Comparison of ENCODE assay signal across 27 cellular contexts in the genomic region with DNA sequence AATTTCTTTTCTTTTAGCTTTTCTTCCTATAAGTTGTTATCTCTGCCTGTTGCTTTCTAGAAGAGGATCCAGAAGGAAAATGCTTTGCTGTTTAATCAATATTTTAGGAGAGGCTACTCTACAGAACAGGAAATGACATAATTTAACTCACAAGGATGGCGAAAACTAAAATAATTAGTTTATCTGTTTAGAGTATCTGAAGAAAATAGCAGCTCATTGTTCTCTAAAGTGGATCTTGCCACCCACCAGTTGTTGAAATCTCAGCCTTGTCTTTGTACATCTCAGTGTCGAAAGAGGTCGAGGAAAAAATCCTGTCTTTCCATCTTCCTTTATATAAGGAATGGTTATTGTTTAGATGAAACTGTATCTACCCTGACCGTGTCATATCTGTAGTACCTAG.
DNase-seq lines count a peak whose midpoint lies in the region; ATAC-seq and TF ChIP-seq lines count a peak whose summit lies in the region.
"Had no signal": no experiment of that assay in that cellular context is flagged by ENCODE, and none has a peak within 500 bp of the region (broad histone marks: within the 10 kb centered on the region; RNA-seq: fewer than 3 reads in every experiment).

No MANE protein-coding gene starts in this region.

- intact Hi-C loops in CD4-positive, alpha-beta memory T cell (cut with micrococcal nuclease): no loop called here
- intact Hi-C loops in naive thymus-derived CD4-positive, alpha-beta T cell (cut with micrococcal nuclease): no loop called here

- no peaks in the 10 kb centered on the region for H3K9me3 ChIP-seq in CD4-positive, alpha-beta memory T cell (ENCODE audit: control insufficient read depth in 1 of 2, low read length in 2 of 2)
- H3K9me3 ChIP-seq in naive thymus-derived CD4-positive, alpha-beta T cell (ENCODE audit: control insufficient read depth in 2 of 3, low read length in 3 of 3): no peaks in the 10 kb centered on the region
- H3K9me3 ChIP-seq: psoas muscle, sigmoid colon, SJSA1 had no signal

- H3K27ac ChIP-seq in CD4-positive, alpha-beta memory T cell (ENCODE audit: low read depth, low read length): no peak overlapping the region
- H3K27ac ChIP-seq in VCaP: peak overlapping the region; percentile 67; the same call in 1 of the 2 replicates
- H3K27ac ChIP-seq in naive thymus-derived CD4-positive, alpha-beta T cell (ENCODE audit: low read depth, low read length): no peak overlapping the region
- H3K27ac ChIP-seq: BLaER1 treated with 17β-estradiol and CSF1 and Interleukin-3, amounts not matched to agents 10 nM and 100 nM; psoas muscle; RWPE1; sigmoid colon; SJSA1 had no signal

- H3K9me3 Mint-ChIP-seq in CD4-positive, alpha-beta memory T cell: peaks cover 0 to 2% (median 0%) of the 10 kb centered on the region in 8 donors
- peaks cover 0 to 4% (median 0%) of the 10 kb centered on the region in 11 donors for H3K9me3 Mint-ChIP-seq in naive thymus-derived CD4-positive, alpha-beta T cell
- no peaks in the 10 kb centered on the region for H3K9me3 Mint-ChIP-seq in WTC11
- H3K9me3 Mint-ChIP-seq: GM23338 had no signal

- DNase-seq in CD1c-positive myeloid dendritic cell (ENCODE audit: extremely low spot score) (peak; percentile 25), kidney tubule cell (ENCODE audit: low spot score) (no peak), WTC11 (ENCODE audit: low spot score) (no peak)
- no peak for DNase-seq in CD4-positive, alpha-beta memory T cell
- no peak for DNase-seq in naive thymus-derived CD4-positive, alpha-beta T cell
- no peak for DNase-seq in effector CD8-positive, alpha-beta T cell (lab: John Stamatoyannopoulos, UW)
- DNase-seq: activated CD4-positive, alpha-beta T cell treated with anti-CD3 and anti-CD28 coated beads, Interleukin-2, amount 50 U/mL, for 48 hours; activated naive CD4-positive, alpha-beta T cell treated with anti-CD3 and anti-CD28 coated beads, Interleukin-2, amount 10 ng/mL, durations not matched to agents 7 days and 5 days; anterior cingulate cortex; DMS79 treated with DMSO at 0.1 percent for 48 hours; effector memory CD4-positive, alpha-beta T cell; GDM1; IMR-90; left ventricle myocardium superior; NCI-H146; psoas muscle; sigmoid colon; stimulated activated CD4-positive, alpha-beta T cell treated with anti-CD3 and anti-CD28 coated beads, Interleukin-12 subunit alpha, Interleukin-12 subunit beta, amount 100 ng/mL, for 4 hours; stimulated activated CD4-positive, alpha-beta T cell treated with anti-CD3 and anti-CD28 coated beads, Interleukin-4, amount 100 ng/mL, for 24 hours; substantia nigra; trophoblast cell had no signal

- H3K36me3 Mint-ChIP-seq in CD4-positive, alpha-beta memory T cell: peaks cover 5 to 10% of the 10 kb centered on the region in 2 donors
- H3K36me3 Mint-ChIP-seq in naive thymus-derived CD4-positive, alpha-beta T cell: peaks cover 0 to 18% (median 1%) of the 10 kb centered on the region in 5 donors
- no peaks in the 10 kb centered on the region for H3K36me3 Mint-ChIP-seq in WTC11

- no peak overlapping the region for H3K4me3 Mint-ChIP-seq in CD4-positive, alpha-beta memory T cell
- H3K4me3 Mint-ChIP-seq in naive thymus-derived CD4-positive, alpha-beta T cell: peak overlapping the region in 6 of 10 donors; percentile 3 to 63 (median 20)
- no peak overlapping the region for H3K4me3 Mint-ChIP-seq in WTC11
- H3K4me3 Mint-ChIP-seq: activated naive CD4-positive, alpha-beta T cell treated with anti-CD3 and anti-CD28 coated beads, Interleukin-2, amount 10 ng/mL, durations not matched to agents 7 days and 5 days; GM23338 had no signal

- TF ChIP-seq CTCF in VCaP (conservative IDR thresholded peaks at IDR 0.05) (no peak), WTC11 (IDR thresholded peaks at IDR 0.05) (no peak)

- POLR2A ChIA-PET in CD4-positive, alpha-beta memory T cell (lab: Charles Lee; ENCODE audit: partially characterized antibody): interaction anchor here (0.6 to 1.7 kb wide), 2 partner anchors 10 to 150 kb away, joined by 3 to 4 read pairs; no protein-coding TSS in a partner anchor
- POLR2A ChIA-PET in naive thymus-derived CD4-positive, alpha-beta T cell (lab: Charles Lee): interaction anchor here (0.6 to 1.4 kb wide), 4 partner anchors 9 to 83 kb away, joined by 3 to 7 read pairs (median 4); no protein-coding TSS in a partner anchor
- POLR2A ChIA-PET in WTC11 (lab: Charles Lee): no interaction called here

- CTCF ChIA-PET in CD4-positive, alpha-beta memory T cell (lab: Charles Lee; ENCODE audit: partially characterized antibody): interaction anchor here (0.9 to 1.1 kb wide), 2 partner anchors 8 to 67 kb away, joined by 3 read pairs; no protein-coding TSS in a partner anchor
- CTCF ChIA-PET in naive thymus-derived CD4-positive, alpha-beta T cell (lab: Charles Lee): no interaction called here
- CTCF ChIA-PET in WTC11 (lab: Charles Lee): no interaction called here

- H3K27ac Mint-ChIP-seq in CD4-positive, alpha-beta memory T cell: peak overlapping the region in 5 of 7 donors; percentile 12 to 51 (median 47)
- H3K27ac Mint-ChIP-seq in naive thymus-derived CD4-positive, alpha-beta T cell: peak overlapping the region in 8 of 9 donors; percentile 70 to 93 (median 86)
- H3K27ac Mint-ChIP-seq in WTC11: no peak overlapping the region
- H3K27ac Mint-ChIP-seq: GM23338 had no signal

- H3K36me3 ChIP-seq in CD4-positive, alpha-beta memory T cell (ENCODE audit: insufficient read depth, low read length): no peaks in the 10 kb centered on the region
- H3K36me3 ChIP-seq in naive thymus-derived CD4-positive, alpha-beta T cell (ENCODE audit: control insufficient read depth in 2 of 3, insufficient read depth in 3 of 3, low read length in 3 of 3): no peaks in the 10 kb centered on the region
- H3K36me3 ChIP-seq: sigmoid colon had no signal

- no peak for ATAC-seq in naive thymus-derived CD4-positive, alpha-beta T cell
- no peak for ATAC-seq in WTC11
- ATAC-seq: activated CD4-positive, CD25-positive, alpha-beta regulatory T cell treated with anti-CD3 and anti-CD28 coated beads, Interleukin-2, amount 50 U/mL, for 24 hours; left ventricle myocardium superior; psoas muscle had no signal

- H3K27me3 ChIP-seq in CD4-positive, alpha-beta memory T cell (ENCODE audit: insufficient read depth, low read length): no peaks in the 10 kb centered on the region
- no peaks in the 10 kb centered on the region for H3K27me3 ChIP-seq in naive thymus-derived CD4-positive, alpha-beta T cell (ENCODE audit: control insufficient read depth in 2 of 2, insufficient read depth in 2 of 2, low read length in 2 of 2)
- H3K27me3 ChIP-seq: BLaER1 treated with 17β-estradiol and CSF1 and Interleukin-3, amounts not matched to agents 10 nM and 100 nM; sigmoid colon; SJSA1 had no signal

- no peak overlapping the region for H3K4me3 ChIP-seq in CD4-positive, alpha-beta memory T cell (ENCODE audit: low read length in 2 of 2)
- no peak overlapping the region for H3K4me3 ChIP-seq in naive thymus-derived CD4-positive, alpha-beta T cell (ENCODE audit: low read length)
- H3K4me3 ChIP-seq: BLaER1 treated with 17β-estradiol and CSF1 and Interleukin-3, amounts not matched to agents 10 nM and 100 nM; GM23338; psoas muscle; sigmoid colon; SJSA1 had no signal

- no peaks in the 10 kb centered on the region for H3K27me3 Mint-ChIP-seq in CD4-positive, alpha-beta memory T cell
- no peaks in the 10 kb centered on the region for H3K27me3 Mint-ChIP-seq in naive thymus-derived CD4-positive, alpha-beta T cell
- H3K27me3 Mint-ChIP-seq in WTC11 (ENCODE audit: low read depth): no peaks in the 10 kb centered on the region
- H3K27me3 Mint-ChIP-seq: activated naive CD4-positive, alpha-beta T cell treated with anti-CD3 and anti-CD28 coated beads, Interleukin-2, amount 10 ng/mL, durations not matched to agents 7 days and 5 days had no signal

- H3K4me1 Mint-ChIP-seq in CD4-positive, alpha-beta memory T cell: peaks cover 42 to 73% (median 54%) of the 10 kb centered on the region in 4 donors
- peaks cover 50 to 84% (median 66%) of the 10 kb centered on the region in 7 donors for H3K4me1 Mint-ChIP-seq in naive thymus-derived CD4-positive, alpha-beta T cell
- H3K4me1 Mint-ChIP-seq in WTC11: peaks cover 18% of the 10 kb centered on the region

- peaks cover 54% of the 10 kb centered on the region for H3K4me1 ChIP-seq in CD4-positive, alpha-beta memory T cell (ENCODE audit: insufficient read depth, low read length)
- H3K4me1 ChIP-seq in naive thymus-derived CD4-positive, alpha-beta T cell (ENCODE audit: control insufficient read depth in 2 of 2, insufficient read depth in 2 of 2, low read length in 2 of 2): peaks cover 11 to 59% of the 10 kb centered on the region in 2 donors

TF ChIP-seq in WTC11, 78 proteins besides CTCF, POLR2A, EP300 and RAD21 (continues in another document):
- TF ChIP-seq GABPB1 (CRISPR knock-in tag; IDR thresholded peaks at IDR 0.05): no peak
- TF ChIP-seq, protein P1, sequence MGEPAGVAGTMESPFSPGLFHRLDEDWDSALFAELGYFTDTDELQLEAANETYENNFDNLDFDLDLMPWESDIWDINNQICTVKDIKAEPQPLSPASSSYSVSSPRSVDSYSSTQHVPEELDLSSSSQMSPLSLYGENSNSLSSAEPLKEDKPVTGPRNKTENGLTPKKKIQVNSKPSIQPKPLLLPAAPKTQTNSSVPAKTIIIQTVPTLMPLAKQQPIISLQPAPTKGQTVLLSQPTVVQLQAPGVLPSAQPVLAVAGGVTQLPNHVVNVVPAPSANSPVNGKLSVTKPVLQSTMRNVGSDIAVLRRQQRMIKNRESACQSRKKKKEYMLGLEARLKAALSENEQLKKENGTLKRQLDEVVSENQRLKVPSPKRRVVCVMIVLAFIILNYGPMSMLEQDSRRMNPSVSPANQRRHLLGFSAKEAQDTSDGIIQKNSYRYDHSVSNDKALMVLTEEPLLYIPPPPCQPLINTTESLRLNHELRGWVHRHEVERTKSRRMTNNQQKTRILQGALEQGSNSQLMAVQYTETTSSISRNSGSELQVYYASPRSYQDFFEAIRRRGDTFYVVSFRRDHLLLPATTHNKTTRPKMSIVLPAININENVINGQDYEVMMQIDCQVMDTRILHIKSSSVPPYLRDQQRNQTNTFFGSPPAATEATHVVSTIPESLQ (CRISPR knock-in tag; IDR thresholded peaks at IDR 0.05): no peak
- no peak for TF ChIP-seq ETV6 (CRISPR knock-in tag; IDR thresholded peaks at IDR 0.05)
- TF ChIP-seq TCF7 (CRISPR knock-in tag; IDR thresholded peaks at IDR 0.05; ENCODE audit: low read depth): no peak
- no peak for TF ChIP-seq CREM (CRISPR knock-in tag; IDR thresholded peaks at IDR 0.05)
- no peak for TF ChIP-seq ZNF232 (CRISPR knock-in tag; IDR thresholded peaks at IDR 0.05)
- no peak for TF ChIP-seq KAT7 (CRISPR knock-in tag; IDR thresholded peaks at IDR 0.05; ENCODE audit: borderline replicate concordance)
- TF ChIP-seq ZNF121 (CRISPR knock-in tag; IDR thresholded peaks at IDR 0.05): no peak
- no peak for TF ChIP-seq NFATC4 (CRISPR knock-in tag; IDR thresholded peaks at IDR 0.05)
- TF ChIP-seq ZNF423 (CRISPR knock-in tag; IDR thresholded peaks at IDR 0.05): no peak

Comparison
In these comparisons a context has a peak if more than half of its experiments do, and no peak if none do; other contexts are left out.
1. H3K4me3 Mint-ChIP-seq: peak in naive thymus-derived CD4-positive, alpha-beta T cell (6 of 10); none in CD4-positive, alpha-beta memory T cell (0 of 8) and WTC11 (single experiment).